In genomic region chr10:33155720-33156638, GRCh38 we compare ENCODE assay signal across 8 cellular contexts.
DNase-seq lines count a peak whose midpoint lies in the region; ATAC-seq and TF ChIP-seq lines count a peak whose summit lies in the region.

No MANE protein-coding gene starts in this region.

- H3K27ac Mint-ChIP-seq in activated CD8-positive, alpha-beta T cell treated with anti-CD3 and anti-CD28 coated beads, Interleukin-2, amount 10 ng/mL, durations not matched to agents 7 days and 5 days: no peak overlapping the region

- peak; percentile 83 for TF ChIP-seq CTCF in 22Rv1 (IDR thresholded peaks at IDR 0.05)
- TF ChIP-seq CTCF in HEK293 (tag by site-specific recombination; IDR thresholded peaks at IDR 0.05): no peak

- DNase-seq in ELR (ENCODE audit: low read depth) (peak; percentile 86), M059J (ENCODE audit: low read depth) (peak; percentile 73), iPS-NIHi11 (ENCODE audit: low spot score) (peak; percentile 62), NCI-H2029 (lab: John Stamatoyannopoulos, UW) (no peak)
- peak; percentile 46 for DNase-seq in activated CD8-positive, alpha-beta T cell treated with anti-CD3 and anti-CD28 coated beads, Interleukin-2, amount 10 ng/mL, durations not matched to agents 7 days and 5 days
- no peak for DNase-seq in effector CD4-positive, alpha-beta T cell

- H3K36me3 Mint-ChIP-seq in activated CD8-positive, alpha-beta T cell treated with anti-CD3 and anti-CD28 coated beads, Interleukin-2, amount 10 ng/mL, durations not matched to agents 7 days and 5 days (ENCODE audit: low read depth): no peaks in the 10 kb centered on the region

- peaks cover 20% of the 10 kb centered on the region for H3K4me1 Mint-ChIP-seq in activated CD8-positive, alpha-beta T cell treated with anti-CD3 and anti-CD28 coated beads, Interleukin-2, amount 10 ng/mL, durations not matched to agents 7 days and 5 days (ENCODE audit: low read depth)

- peaks cover 2% of the 10 kb centered on the region for H3K27me3 Mint-ChIP-seq in activated CD8-positive, alpha-beta T cell treated with anti-CD3 and anti-CD28 coated beads, Interleukin-2, amount 10 ng/mL, durations not matched to agents 7 days and 5 days (ENCODE audit: low read depth)

- H3K36me3 ChIP-seq in HEK293 (ENCODE audit: control insufficient read depth in 2 of 2, insufficient read depth in 1 of 2, low read length in 2 of 2): no peaks in the 10 kb centered on the region

- H3K9me3 ChIP-seq in HEK293 (ENCODE audit: control insufficient read depth, insufficient read depth, low read depth, low read length): no peaks in the 10 kb centered on the region

- POLR2A ChIA-PET in HEK293 (lab: Yijun Ruan, JAX): interaction anchor here (0.8 to 1.0 kb wide), 2 partner anchors 40 to 147 kb away, joined by 3 read pairs; no protein-coding TSS in a partner anchor
- POLR2A ChIA-PET in activated CD8-positive, alpha-beta T cell treated with anti-CD3 and anti-CD28 coated beads, Interleukin-2, amount 10 ng/mL, durations not matched to agents 7 days and 5 days (lab: Charles Lee): interaction anchor here (1.0 to 1.6 kb wide), 2 partner anchors 17 to 710 kb away, joined by 3 to 5 read pairs; partner anchors contain the start of gene CCDC7

- peak; percentile 80 for ATAC-seq in activated CD8-positive, alpha-beta T cell treated with anti-CD3 and anti-CD28 coated beads, Interleukin-2, amount 10 ng/mL, durations not matched to agents 7 days and 5 days

- H3K4me3 ChIP-seq in HEK293 (ENCODE audit: low read depth, low read length): no peak overlapping the region

- peak overlapping the region; percentile 58 for H3K27ac ChIP-seq in 22Rv1
- no peak overlapping the region for H3K27ac ChIP-seq in HEK293 (ENCODE audit: extremely low read depth, low read depth, low read length)

- H3K4me3 Mint-ChIP-seq in activated CD8-positive, alpha-beta T cell treated with anti-CD3 and anti-CD28 coated beads, Interleukin-2, amount 10 ng/mL, durations not matched to agents 7 days and 5 days: no peak overlapping the region

- H3K9me3 Mint-ChIP-seq in activated CD8-positive, alpha-beta T cell treated with anti-CD3 and anti-CD28 coated beads, Interleukin-2, amount 10 ng/mL, durations not matched to agents 7 days and 5 days (ENCODE audit: insufficient read depth): no peaks in the 10 kb centered on the region

- H3K4me1 ChIP-seq in HEK293 (ENCODE audit: control insufficient read depth, insufficient read depth, low read length): no peaks in the 10 kb centered on the region

- CTCF ChIA-PET in HEK293 (lab: Yijun Ruan, JAX): interaction anchor here (0.5 to 1.9 kb wide), 9 partner anchors 8 to 1210 kb away, joined by 3 to 9 read pairs (median 3); no protein-coding TSS in a partner anchor
- CTCF ChIA-PET in activated CD8-positive, alpha-beta T cell treated with anti-CD3 and anti-CD28 coated beads, Interleukin-2, amount 10 ng/mL, durations not matched to agents 7 days and 5 days (lab: Charles Lee): interaction anchor here (0.7 to 4.0 kb wide), 22 partner anchors 8 to 175 kb away, joined by 3 to 33 read pairs (median 4); no protein-coding TSS in a partner anchor

TF ChIP-seq in HEK293, 187 proteins besides CTCF, POLR2A, EP300 and RAD21:
- TF ChIP-seq, protein P1, sequence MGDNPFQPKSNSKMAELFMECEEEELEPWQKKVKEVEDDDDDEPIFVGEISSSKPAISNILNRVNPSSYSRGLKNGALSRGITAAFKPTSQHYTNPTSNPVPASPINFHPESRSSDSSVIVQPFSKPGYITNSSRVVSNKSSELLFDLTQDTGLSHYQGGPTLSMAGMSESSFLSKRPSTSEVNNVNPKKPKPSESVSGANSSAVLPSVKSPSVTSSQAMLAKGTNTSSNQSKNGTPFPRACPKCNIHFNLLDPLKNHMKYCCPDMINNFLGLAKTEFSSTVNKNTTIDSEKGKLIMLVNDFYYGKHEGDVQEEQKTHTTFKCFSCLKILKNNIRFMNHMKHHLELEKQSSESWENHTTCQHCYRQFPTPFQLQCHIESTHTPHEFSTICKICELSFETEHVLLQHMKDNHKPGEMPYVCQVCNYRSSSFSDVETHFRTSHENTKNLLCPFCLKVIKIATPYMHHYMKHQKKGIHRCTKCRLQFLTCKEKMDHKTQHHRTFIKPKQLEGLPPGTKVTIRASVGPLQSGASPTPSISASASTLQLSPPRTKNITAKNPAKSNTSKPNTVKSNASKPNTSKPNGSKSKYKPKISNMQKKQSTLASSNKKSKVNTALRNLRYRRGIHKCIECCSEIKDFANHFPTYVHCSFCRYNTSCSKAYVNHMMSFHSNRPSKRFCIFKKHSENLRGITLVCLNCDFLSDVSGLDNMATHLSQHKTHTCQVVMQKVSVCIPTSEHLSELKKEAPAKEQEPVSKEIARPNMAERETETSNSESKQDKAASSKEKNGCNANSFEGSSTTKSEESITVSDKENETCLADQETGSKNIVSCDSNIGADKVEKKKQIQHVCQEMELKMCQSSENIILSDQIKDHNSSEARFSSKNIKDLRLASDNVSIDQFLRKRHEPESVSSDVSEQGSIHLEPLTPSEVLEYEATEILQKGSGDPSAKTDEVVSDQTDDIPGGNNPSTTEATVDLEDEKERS (tag by site-specific recombination; IDR thresholded peaks at IDR 0.05): no peak
- TF ChIP-seq ZNF777 (tag by site-specific recombination; IDR thresholded peaks at IDR 0.05; ENCODE audit: borderline replicate concordance) (no peak), ZNF654 (tag by site-specific recombination; IDR thresholded peaks at IDR 0.05; ENCODE audit: low read depth) (peak; percentile 62), ZNF596 (tag by site-specific recombination; IDR thresholded peaks at IDR 0.05) (peak; percentile 86), ZNF548 (tag by site-specific recombination; IDR thresholded peaks at IDR 0.05) (no peak)
TF ChIP-seq in HEK293: peak in this region for 2.

Comparison
In these comparisons a context has a peak if more than half of its experiments do, and no peak if none do; other contexts are left out.
1. DNase-seq: peak in ELR (single experiment), M059J (single experiment), activated CD8-positive, alpha-beta T cell treated with anti-CD3 and anti-CD28 coated beads, Interleukin-2, amount 10 ng/mL, durations not matched to agents 7 days and 5 days (single experiment) and iPS-NIHi11 (single experiment); none in effector CD4-positive, alpha-beta T cell (single experiment) and NCI-H2029 (single experiment).